In genomic region chr20:51577432-51578144, GRCh38 we compare ENCODE assay signal across 1 cellular context.
TF ChIP-seq lines count a peak whose summit lies in the region.

No MANE protein-coding gene starts in this region.

TF ChIP-seq in HCT116, 20 proteins besides CTCF, POLR2A, EP300 and RAD21 (continued from another document):
- TF ChIP-seq REST (IDR thresholded peaks at IDR 0.05; ENCODE audit: low read depth) (no peak), EZH2 (IDR thresholded peaks at IDR 0.05) (no peak), EGR1 (IDR thresholded peaks at IDR 0.05; ENCODE audit: low read depth) (no peak), ZBTB33 (IDR thresholded peaks at IDR 0.05; ENCODE audit: extremely low read depth, insufficient replicate concordance, low read length) (no peak), ATF3 (IDR thresholded peaks at IDR 0.05) (no peak)
